ENCODE assay signal across 9 cellular contexts in genomic region chr4:185479507-185479971, GRCh38. TPM values are rescaled to one million over a fixed set of nuclear protein-coding genes. Genes with fewer than 3 reads are reported as not detected.
DNase-seq lines count a peak whose midpoint lies in the region; ATAC-seq and TF ChIP-seq lines count a peak whose summit lies in the region.
"Had no signal": no experiment of that assay in that cellular context is flagged by ENCODE, and none has a peak within 500 bp of the region (broad histone marks: within the 10 kb centered on the region; RNA-seq: fewer than 3 reads in every experiment).

No MANE protein-coding gene starts in this region.

- peaks cover 0 to 4% of the 10 kb centered on the region in 2 donors for H3K4me1 ChIP-seq in lung (ENCODE audit: control insufficient read depth in 2 of 2, insufficient read depth in 2 of 2, low read length in 2 of 2)
- H3K4me1 ChIP-seq: SJSA1 had no signal

- H3K27me3 ChIP-seq in lung (ENCODE audit: control insufficient read depth, insufficient read depth): no peaks in the 10 kb centered on the region
- H3K27me3 ChIP-seq in WERI-Rb-1 (ENCODE audit: insufficient read depth, low read depth, severe bottlenecking): no peaks in the 10 kb centered on the region
- H3K27me3 ChIP-seq: SJSA1 had no signal

- no peak overlapping the region for H3K4me3 ChIP-seq in lung
- no peak overlapping the region for H3K4me3 ChIP-seq in WERI-Rb-1 (ENCODE audit: low read depth, low read length)
- H3K4me3 ChIP-seq: SJSA1 had no signal

- DNase-seq in NCI-H345 (lab: John Stamatoyannopoulos, UW): peak; percentile 7
- no peak for DNase-seq in NCI-H345 treated with DMSO at 0.1 percent for 48 hours (lab: John Stamatoyannopoulos, UW; ENCODE audit: unreplicated experiment)
- DNase-seq in lung (ENCODE audit: low spot score): no peak
- no peak for DNase-seq in WERI-Rb-1
- no peak for DNase-seq in AG08395 (ENCODE audit: low spot score)
- DNase-seq in HuH-7.5 (ENCODE audit: low spot score): no peak

- WGBS in lung, 2 donors: 51 to 90% methylated on average over 1 of the region's 1 CpG

- H3K9me3 ChIP-seq in lung (ENCODE audit: control insufficient read depth in 2 of 2, insufficient read depth in 1 of 2, low read length in 1 of 2) (no peaks in the 10 kb centered on the region), WERI-Rb-1 (ENCODE audit: severe bottlenecking) (no peaks in the 10 kb centered on the region)
- H3K9me3 ChIP-seq: SJSA1 had no signal

- H3K27ac ChIP-seq in lung (ENCODE audit: low read depth in 1 of 2, low read length in 1 of 2): no peak overlapping the region
- no peak overlapping the region for H3K27ac ChIP-seq in WERI-Rb-1
- H3K27ac ChIP-seq: SJSA1 had no signal

- H3K36me3 ChIP-seq in lung (ENCODE audit: control insufficient read depth in 2 of 2, insufficient read depth in 2 of 2, low read length in 2 of 2) (no peaks in the 10 kb centered on the region), WERI-Rb-1 (no peaks in the 10 kb centered on the region)
- H3K36me3 ChIP-seq: SJSA1 had no signal

- ATAC-seq in GM21390 (IDR thresholded peaks at IDR 0.05; ENCODE audit: unreplicated experiment) (peak; percentile 94), HG03135 (IDR thresholded peaks at IDR 0.05; ENCODE audit: unreplicated experiment) (peak; percentile 88), lung (ENCODE audit: insufficient read depth, low FRiP score) (peak; percentile 41)

- no peak for TF ChIP-seq CTCF in lung (IDR thresholded peaks at IDR 0.05; ENCODE audit: control extremely low read depth, extremely low read depth)
- no peak for TF ChIP-seq CTCF in WERI-Rb-1 (IDR thresholded peaks at IDR 0.05; ENCODE audit: low read depth, low read length)

RNA-seq across cellular contexts. Expression of gene CCDC110, which starts 8.0 kb away (rescaled TPM):
- 1 to 10 TPM; 1.2 to 1.8 TPM for total RNA-seq in lung
- under 1 TPM; 0.31 to 0.61 TPM for polyA plus RNA-seq in lung

RNA-seq across cellular contexts. Expression of gene UFSP2, which starts 53.8 kb away (rescaled TPM):
- total RNA-seq in lung: 10 to 100 TPM; 26.2 to 48.8 TPM
- polyA plus RNA-seq in lung: 10 to 100 TPM; 13.6 to 17.7 TPM

RNA-seq across cellular contexts. Expression of gene PDLIM3, which starts 55.8 kb away (rescaled TPM):
- total RNA-seq in lung: 10 to 100 TPM; 42.0 to 58.1 TPM
- polyA plus RNA-seq in lung: 10 to 100 TPM; 21.5 to 25.8 TPM

Comparison
In these comparisons a context has a peak if more than half of its experiments do, and no peak if none do; other contexts are left out.
1. ATAC-seq: peak in every context shown above with its lines; median percentile 94 in GM21390; 88 in HG03135; 41 in lung.